Comparison of ENCODE assay signal across 9 cellular contexts in genomic region chr17:43900858-43901754, GRCh38. TPM values are rescaled to one million over a fixed set of nuclear protein-coding genes. Genes with fewer than 3 reads are reported as not detected.
DNase-seq lines count a peak whose midpoint lies in the region; ATAC-seq and TF ChIP-seq lines count a peak whose summit lies in the region.
"Had no signal": no experiment of that assay in that cellular context is flagged by ENCODE, and none has a peak within 500 bp of the region (broad histone marks: within the 10 kb centered on the region; RNA-seq: fewer than 3 reads in every experiment).

No MANE protein-coding gene starts in this region.

- H3K9ac ChIP-seq in MM.1S (ENCODE audit: low read length) = peak overlapping the region; percentile 42; the same call in 1 of the 2 replicates

- H4K20me1 ChIP-seq in MM.1S (ENCODE audit: insufficient read depth, low read length) (no peaks in the 10 kb centered on the region), osteoblast (ENCODE audit: insufficient read depth, low read length) (no peaks in the 10 kb centered on the region)

- H3K4me1 ChIP-seq in MM.1S (ENCODE audit: low read length) (peaks cover 3% of the 10 kb centered on the region; the same call in 1 of the 2 replicates), osteoblast (ENCODE audit: insufficient read depth, low read length) (peaks cover 10% of the 10 kb centered on the region)
- peaks cover 15% of the 10 kb centered on the region for H3K4me1 ChIP-seq in effector memory CD4-positive, alpha-beta T cell (ENCODE audit: control insufficient read depth, insufficient read depth, low read length, poor library complexity, severe bottlenecking)

- in situ Hi-C loops in Caki2 (cut with HindIII; ENCODE audit: low pct_unique_long_range_greater_than_20kb, low sequenced_read_pairs) = no loop called here

- H3F3A ChIP-seq in MM.1S (ENCODE audit: insufficient read depth, low read length) = no peaks in the 10 kb centered on the region

- H3K27me3 ChIP-seq in MM.1S (replicated peaks; ENCODE audit: insufficient read depth, low read length) (peaks cover 4% of the 10 kb centered on the region; the same call in 1 of the 2 replicates), osteoblast (ENCODE audit: insufficient read depth, low read length) (peaks cover 12% of the 10 kb centered on the region)
- peaks cover 5% of the 10 kb centered on the region for H3K27me3 ChIP-seq in effector memory CD4-positive, alpha-beta T cell (replicated peaks; ENCODE audit: control insufficient read depth, insufficient read depth, low read length, poor library complexity, severe bottlenecking)

- H3K9me3 ChIP-seq in MM.1S (replicated peaks; ENCODE audit: insufficient read depth, low read length) = no peaks in the 10 kb centered on the region
- no peaks in the 10 kb centered on the region for H3K9me3 ChIP-seq in effector memory CD4-positive, alpha-beta T cell (ENCODE audit: control insufficient read depth, low read length)
- H3K9me3 ChIP-seq in osteoblast (ENCODE audit: low read depth, low read length) = no peaks in the 10 kb centered on the region

- DNase-seq in Caki2 (ENCODE audit: low read depth) (peak; percentile 38), MM.1S (no peak), osteoblast (ENCODE audit: insufficient read length, low spot score, missing footprints) (peak; percentile 35), putamen (ENCODE audit: low spot score) (no peak)
- DNase-seq in effector memory CD4-positive, alpha-beta T cell = no peak
- no peak for DNase-seq in activated CD4-positive, CD25-positive, alpha-beta regulatory T cell treated with anti-CD3 and anti-CD28 coated beads, Interleukin-2, amount 50 U/mL, for 72 hours

- peak overlapping the region; percentile 69 for H3K4me3 ChIP-seq in MM.1S (ENCODE audit: low read length)
- H3K4me3 ChIP-seq in effector memory CD4-positive, alpha-beta T cell (ENCODE audit: insufficient read depth, low read depth, low read length, poor library complexity, severe bottlenecking) = peak overlapping the region; percentile 36
- peak overlapping the region; percentile 70 for H3K4me3 ChIP-seq in osteoblast (ENCODE audit: insufficient read depth, low read length)

- H2AFZ ChIP-seq in MM.1S (ENCODE audit: low read length) (peak overlapping the region; percentile 93), osteoblast (ENCODE audit: low read length) (peak overlapping the region; percentile 70)

- no peaks in the 10 kb centered on the region for H3K36me3 ChIP-seq in MM.1S (replicated peaks; ENCODE audit: insufficient read depth, low read length)
- H3K36me3 ChIP-seq in effector memory CD4-positive, alpha-beta T cell (ENCODE audit: control insufficient read depth, insufficient read depth, low read length) = no peaks in the 10 kb centered on the region
- H3K36me3 ChIP-seq in osteoblast (ENCODE audit: insufficient read depth, low read length) = no peaks in the 10 kb centered on the region

- ATAC-seq in HG03097 (IDR thresholded peaks at IDR 0.05; ENCODE audit: low FRiP score, unreplicated experiment) (no peak), GM21447 (IDR thresholded peaks at IDR 0.05; ENCODE audit: unreplicated experiment) (no peak)

- TF ChIP-seq CTCF in MM.1S (IDR thresholded peaks at IDR 0.05; ENCODE audit: low read length) (no peak), osteoblast (IDR thresholded peaks at IDR 0.05; ENCODE audit: extremely low read depth, low read depth, low read length) (no peak)

- peak overlapping the region; percentile 95 for H3K4me2 ChIP-seq in MM.1S (ENCODE audit: low read depth, low read length)
- H3K4me2 ChIP-seq in osteoblast (ENCODE audit: insufficient read depth, low read length) = peak overlapping the region; percentile 88

- H3K27ac ChIP-seq in MM.1S (ENCODE audit: low read length) (no peak overlapping the region), osteoblast (ENCODE audit: low read depth, low read length) (no peak overlapping the region)
- no peak overlapping the region for H3K27ac ChIP-seq in effector memory CD4-positive, alpha-beta T cell (ENCODE audit: insufficient read depth, low read length, poor library complexity, severe bottlenecking)

- H3K9me2 ChIP-seq in MM.1S (replicated peaks; ENCODE audit: insufficient read depth, low read length) = no peaks in the 10 kb centered on the region

- no peaks in the 10 kb centered on the region for H3K79me2 ChIP-seq in MM.1S (ENCODE audit: low read length)
- no peaks in the 10 kb centered on the region for H3K79me2 ChIP-seq in osteoblast (ENCODE audit: insufficient read depth, low read length)

RNA-seq across cellular contexts. Expression of gene MPP2, which starts 6.2 kb away (rescaled TPM):
- 4.8 and 8.1 TPM in 2 replicates for total RNA-seq in Caki2 (2014; rRNA removed; shearing (Covaris generic); ENCODE audit: low replicate concordance)
- 0.59 and 0.72 TPM in 2 replicates for total RNA-seq in osteoblast

RNA-seq across cellular contexts. Expression of gene PPY, which starts 41.2 kb away (rescaled TPM):
- not detected in 2 replicates for total RNA-seq in Caki2 (2014; rRNA removed; shearing (Covaris generic); ENCODE audit: low replicate concordance)
- total RNA-seq in osteoblast = not detected in 2 replicates
- total RNA-seq: activated naive CD4-positive, alpha-beta T cell treated with anti-CD3 and anti-CD28 coated beads, Interleukin-2, amount 50 U/mL, for 72 hours had no signal

RNA-seq across cellular contexts. Expression of gene PYY, which starts 52.6 kb away (rescaled TPM):
- not detected in 2 replicates for total RNA-seq in Caki2 (2014; rRNA removed; shearing (Covaris generic); ENCODE audit: low replicate concordance)
- not detected in 2 replicates for total RNA-seq in osteoblast
- total RNA-seq: activated naive CD4-positive, alpha-beta T cell treated with anti-CD3 and anti-CD28 coated beads, Interleukin-2, amount 50 U/mL, for 72 hours had no signal

RNA-seq across cellular contexts. Expression of gene CD300LG, which starts 54.1 kb away (rescaled TPM):
- total RNA-seq in Caki2 (2014; rRNA removed; shearing (Covaris generic); ENCODE audit: low replicate concordance) = not detected in 2 replicates
- not detected in 2 replicates for total RNA-seq in osteoblast
- total RNA-seq: activated naive CD4-positive, alpha-beta T cell treated with anti-CD3 and anti-CD28 coated beads, Interleukin-2, amount 50 U/mL, for 72 hours had no signal

Comparison
In these comparisons a context has a peak if more than half of its experiments do, and no peak if none do; other contexts are left out.
1. DNase-seq: peak in Caki2 (single experiment) and osteoblast (single experiment); none in MM.1S (single experiment), effector memory CD4-positive, alpha-beta T cell (0 of 3), activated CD4-positive, CD25-positive, alpha-beta regulatory T cell treated with anti-CD3 and anti-CD28 coated beads, Interleukin-2, amount 50 U/mL, for 72 hours (single experiment) and putamen (single experiment).
2. Peak in every context shown above with its lines, with median percentiles within 50 percentile points of each other: H3K4me3 ChIP-seq.